19 cellular contexts compared by ENCODE assay signal in genomic region chr4:61210186-61210939, GRCh38. TPM values are rescaled to one million over a fixed set of nuclear protein-coding genes. Genes with fewer than 3 reads are reported as not detected.
DNase-seq lines count a peak whose midpoint lies in the region; TF ChIP-seq lines count a peak whose summit lies in the region.
"Had no signal": no experiment of that assay in that cellular context is flagged by ENCODE, and none has a peak within 500 bp of the region (broad histone marks: within the 10 kb centered on the region; RNA-seq: fewer than 3 reads in every experiment).

No MANE protein-coding gene starts in this region.

- no peaks in the 10 kb centered on the region for H3K4me1 ChIP-seq in hepatocyte (ENCODE audit: insufficient read depth)
- H3K4me1 ChIP-seq in OCI-LY7 (ENCODE audit: insufficient read depth, low read length, poor library complexity, severe bottlenecking): no peaks in the 10 kb centered on the region
- no peaks in the 10 kb centered on the region for H3K4me1 ChIP-seq in ascending aorta
- H3K4me1 ChIP-seq: heart right ventricle had no signal

- H2AFZ ChIP-seq in hepatocyte: no peak overlapping the region
- H2AFZ ChIP-seq in OCI-LY7 (ENCODE audit: low read length): no peak overlapping the region

- CTCF ChIA-PET in OCI-LY7 (lab: Charles Lee; ENCODE audit: unreplicated experiment): no interaction called here

- H4K20me1 ChIP-seq in hepatocyte (ENCODE audit: insufficient read depth, poor library complexity, severe bottlenecking): peaks cover 7% of the 10 kb centered on the region
- H4K20me1 ChIP-seq in OCI-LY7 (ENCODE audit: insufficient read depth, low read length): no peaks in the 10 kb centered on the region

- no peaks in the 10 kb centered on the region for H3K9me2 ChIP-seq in hepatocyte (replicated peaks; ENCODE audit: insufficient read depth)
- no peaks in the 10 kb centered on the region for H3K9me2 ChIP-seq in OCI-LY7 (ENCODE audit: insufficient read depth, low read length)

- no peak for TF ChIP-seq CTCF in hepatocyte (IDR thresholded peaks at IDR 0.05; ENCODE audit: poor library complexity)
- no peak for TF ChIP-seq CTCF in OCI-LY7 (conservative IDR thresholded peaks at IDR 0.05; ENCODE audit: low read length)
- TF ChIP-seq CTCF in ascending aorta (IDR thresholded peaks at IDR 0.05): no peak
- TF ChIP-seq CTCF in coronary artery (IDR thresholded peaks at IDR 0.05): no peak

- H3K27me3 ChIP-seq in hepatocyte (no peaks in the 10 kb centered on the region), ascending aorta (no peaks in the 10 kb centered on the region)
- H3K27me3 ChIP-seq: cardiac muscle cell, heart right ventricle had no signal

- no TSS peak for BruUV-seq in OCI-LY7 (replicated peaks; lab: Mats Ljungman, UMichigan)

- H3K79me2 ChIP-seq in hepatocyte (peaks cover 40% of the 10 kb centered on the region), OCI-LY7 (ENCODE audit: insufficient read depth, low read depth, low read length) (no peaks in the 10 kb centered on the region)

- no peak overlapping the region for H3K27ac ChIP-seq in hepatocyte
- no peak overlapping the region for H3K27ac ChIP-seq in OCI-LY7 (ENCODE audit: low read depth, low read length, poor library complexity, severe bottlenecking)
- no peak overlapping the region for H3K27ac ChIP-seq in ascending aorta
- no peak overlapping the region for H3K27ac ChIP-seq in coronary artery
- H3K27ac ChIP-seq: 22Rv1, cardiac muscle cell, epithelial cell of prostate, heart right ventricle, neutrophil had no signal

- intact Hi-C loops in OCI-LY7 (cut with micrococcal nuclease; ENCODE audit: unreplicated experiment): no loop called here
- intact Hi-C loops in ascending aorta (cut with DNase I): no loop called here

- DNase-seq in NCI-H1417 (lab: John Stamatoyannopoulos, UW) (peak in 2 of 3 experiments; percentile 36 to 65), NCI-H1417 treated with DMSO at 0.1 percent for 48 hours (lab: John Stamatoyannopoulos, UW) (no peak), SHP77 treated with DMSO at 0.1 percent for 48 hours (lab: John Stamatoyannopoulos, UW) (peak; percentile 65), hepatocyte (ENCODE audit: low spot score) (peak; percentile 8), renal cortical epithelial cell (ENCODE audit: low read depth) (peak; percentile 19), OCI-LY7 (ENCODE audit: low spot score) (no peak), ascending aorta (ENCODE audit: low spot score in 2 of 2) (no peak), coronary artery (ENCODE audit: low spot score) (no peak)
- DNase-seq: activated CD4-positive, alpha-beta memory T cell treated with anti-CD3 and anti-CD28 coated beads for 36 hours; activated effector memory CD4-positive, alpha-beta T cell treated with anti-CD3 and anti-CD28 coated beads, Interleukin-2, amount 50 U/mL, for 16 hours; CD4-positive, alpha-beta memory T cell; HCEC 1CT; heart right ventricle; NCI-H2227 treated with DMSO at 0.1 percent for 48 hours; small intestine had no signal

- H3K4me2 ChIP-seq in hepatocyte (no peak overlapping the region), OCI-LY7 (ENCODE audit: low read length) (no peak overlapping the region)

- WGBS in hepatocyte (ENCODE audit: low lambda C conversion rate, missing lambda C conversion rate): 40% methylated on average over 6 of the region's 6 CpGs

- no peaks in the 10 kb centered on the region for H3K36me3 ChIP-seq in hepatocyte (replicated peaks; ENCODE audit: insufficient read depth, low read depth)
- no peaks in the 10 kb centered on the region for H3K36me3 ChIP-seq in OCI-LY7 (ENCODE audit: insufficient read depth, low read length)
- H3K36me3 ChIP-seq in ascending aorta: no peaks in the 10 kb centered on the region
- H3K36me3 ChIP-seq: cardiac muscle cell, heart right ventricle, neutrophil had no signal

- POLR2A ChIA-PET in OCI-LY7 (lab: Charles Lee): no interaction called here

- H3K4me3 ChIP-seq in hepatocyte: no peak overlapping the region
- no peak overlapping the region for H3K4me3 ChIP-seq in OCI-LY7 (ENCODE audit: low read depth, low read length, poor library complexity, severe bottlenecking)
- H3K4me3 ChIP-seq in ascending aorta: no peak overlapping the region
- H3K4me3 ChIP-seq in coronary artery: no peak overlapping the region
- H3K4me3 ChIP-seq: cardiac muscle cell, heart right ventricle had no signal

- no peaks in the 10 kb centered on the region for H3K9me3 ChIP-seq in hepatocyte (ENCODE audit: low read depth)
- no peaks in the 10 kb centered on the region for H3K9me3 ChIP-seq in OCI-LY7 (ENCODE audit: low read length)
- no peaks in the 10 kb centered on the region for H3K9me3 ChIP-seq in ascending aorta
- H3K9me3 ChIP-seq: neutrophil had no signal

RNA-seq across cellular contexts. Expression of gene ADGRL3, which starts 10.2 kb away (rescaled TPM):
- total RNA-seq in hepatocyte (21.2 and 22.7 TPM in 2 replicates), renal cortical epithelial cell (5.3 TPM in 1 of 2 replicates, not detected in the other), OCI-LY7 (2022) (not detected in 2 replicates), ascending aorta (22.2 TPM)
- polyA plus RNA-seq in hepatocyte: 3.9 and 4.4 TPM in 2 replicates
- not detected in 2 replicates for total RNA-seq in OCI-LY7 (2014; rRNA removed; shearing (Covaris generic))
- total RNA-seq: activated CD4-positive, alpha-beta memory T cell treated with anti-CD3 and anti-CD28 coated beads for 36 hours; CD4-positive, alpha-beta memory T cell had no signal
- polyA plus RNA-seq: CD4-positive, alpha-beta memory T cell had no signal

Comparison
In these comparisons a context has a peak if more than half of its experiments do, and no peak if none do; other contexts are left out.
1. DNase-seq: peak in NCI-H1417 (2 of 3), SHP77 treated with DMSO at 0.1 percent for 48 hours (single experiment), hepatocyte (single experiment) and renal cortical epithelial cell (single experiment); none in NCI-H1417 treated with DMSO at 0.1 percent for 48 hours (single experiment), OCI-LY7 (single experiment), ascending aorta (0 of 2) and coronary artery (single experiment).